1 cellular context compared by ENCODE assay signal in the genomic region with DNA sequence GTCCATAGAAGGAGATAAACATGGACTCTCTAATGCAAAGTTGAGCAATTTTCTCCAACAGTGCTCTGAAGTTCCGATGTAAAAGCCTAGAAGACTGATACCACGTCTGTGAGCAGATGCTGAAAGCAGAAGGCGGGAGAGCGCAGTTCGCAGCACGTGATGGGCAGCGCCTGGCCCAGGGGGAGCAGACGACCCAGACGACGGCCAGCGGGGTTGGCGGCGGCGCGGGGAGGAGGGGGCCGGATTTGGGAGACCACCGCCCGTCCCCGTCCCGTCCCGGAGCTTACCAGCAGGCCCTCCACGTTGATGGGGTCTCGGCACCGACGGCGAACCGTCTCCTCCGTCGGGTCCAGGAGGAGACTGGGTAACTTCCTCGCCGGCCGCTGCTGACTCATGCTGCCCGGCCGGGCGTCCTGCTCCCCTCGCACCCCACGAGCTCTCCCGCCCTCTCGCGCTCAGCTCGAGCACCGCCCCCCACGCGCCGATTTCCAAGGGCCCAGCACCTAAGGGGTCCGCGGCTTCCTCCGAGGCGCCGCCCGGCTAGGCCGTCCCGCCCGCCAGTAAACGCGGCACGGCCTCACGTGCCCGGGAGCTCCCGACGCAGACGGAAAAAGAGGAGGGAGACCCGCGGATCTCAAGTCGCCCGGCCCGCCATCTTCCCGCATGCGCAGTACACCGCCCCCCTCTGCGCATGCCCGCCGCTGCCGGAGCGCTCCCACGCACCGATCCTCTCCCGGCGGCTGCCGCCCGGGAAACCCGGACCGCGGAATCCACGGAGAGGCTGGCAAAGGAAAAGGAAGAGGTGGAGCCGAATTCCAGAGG.
A peak's percentile ranks its signal among the peaks of the same experiment; 100 is the strongest.
TF ChIP-seq lines count a peak whose summit lies in the region.

A gene with protein sequence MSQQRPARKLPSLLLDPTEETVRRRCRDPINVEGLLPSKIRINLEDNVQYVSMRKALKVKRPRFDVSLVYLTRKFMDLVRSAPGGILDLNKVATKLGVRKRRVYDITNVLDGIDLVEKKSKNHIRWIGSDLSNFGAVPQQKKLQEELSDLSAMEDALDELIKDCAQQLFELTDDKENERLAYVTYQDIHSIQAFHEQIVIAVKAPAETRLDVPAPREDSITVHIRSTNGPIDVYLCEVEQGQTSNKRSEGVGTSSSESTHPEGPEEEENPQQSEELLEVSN (minus strand): TSS at position 677 of the 822 bp plus-strand sequence. CDS start 282 bp downstream, at position 395.

TF ChIP-seq in K562, 482 proteins besides CTCF, POLR2A, EP300 and RAD21 (continued from another document and continues in another):
- TF ChIP-seq, protein P1, sequence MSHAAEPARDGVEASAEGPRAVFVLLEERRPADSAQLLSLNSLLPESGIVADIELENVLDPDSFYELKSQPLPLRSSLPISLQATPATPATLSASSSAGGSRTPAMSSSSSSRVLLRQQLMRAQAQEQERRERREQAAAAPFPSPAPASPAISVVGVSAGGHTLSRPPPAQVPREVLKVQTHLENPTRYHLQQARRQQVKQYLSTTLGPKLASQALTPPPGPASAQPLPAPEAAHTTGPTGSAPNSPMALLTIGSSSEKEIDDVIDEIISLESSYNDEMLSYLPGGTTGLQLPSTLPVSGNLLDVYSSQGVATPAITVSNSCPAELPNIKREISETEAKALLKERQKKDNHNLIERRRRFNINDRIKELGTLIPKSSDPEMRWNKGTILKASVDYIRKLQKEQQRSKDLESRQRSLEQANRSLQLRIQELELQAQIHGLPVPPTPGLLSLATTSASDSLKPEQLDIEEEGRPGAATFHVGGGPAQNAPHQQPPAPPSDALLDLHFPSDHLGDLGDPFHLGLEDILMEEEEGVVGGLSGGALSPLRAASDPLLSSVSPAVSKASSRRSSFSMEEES (CRISPR knock-in tag; IDR thresholded peaks at IDR 0.05) = peak; percentile 31; the same call in 1 of the 2 replicates
- TF ChIP-seq ZKSCAN8 (CRISPR knock-in tag; IDR thresholded peaks at IDR 0.05) (no peak; the same call in 1 of the 2 replicates), PRMT5 (CRISPR knock-in tag; IDR thresholded peaks at IDR 0.05) (no peak), FOSL1 (tag; conservative IDR thresholded peaks at IDR 0.05) (peak; percentile 92), RAD51 (IDR thresholded peaks at IDR 0.05; ENCODE audit: borderline replicate concordance, low read depth) (peak; percentile 71), SAFB2 (IDR thresholded peaks at IDR 0.05; ENCODE audit: borderline replicate concordance, low read depth, low read length, severe bottlenecking) (no peak), TBL1XR1 (IDR thresholded peaks at IDR 0.05; ENCODE audit: low read length in 2 of 2) (peak; percentile 77 to 83; a peak in 3 of 4 replicates), ZKSCAN1 (IDR thresholded peaks at IDR 0.05; ENCODE audit: low read depth, low read length) (no peak), ZC3H8 (IDR thresholded peaks at IDR 0.05) (no peak), ELF4 (CRISPR knock-in tag; IDR thresholded peaks at IDR 0.05) (no peak), HMGN3 (IDR thresholded peaks at IDR 0.05; ENCODE audit: borderline replicate concordance, extremely low read depth, insufficient read length, low read depth, low read length) (peak; percentile 60), CBX2 (IDR thresholded peaks at IDR 0.05; ENCODE audit: insufficient read depth, low read length, poor library complexity, severe bottlenecking) (no peak), FOXA1 (IDR thresholded peaks at IDR 0.05; ENCODE audit: borderline replicate concordance) (no peak), KLF6 (CRISPR knock-in tag; IDR thresholded peaks at IDR 0.05; ENCODE audit: borderline replicate concordance) (no peak), ZNF668 (CRISPR knock-in tag; IDR thresholded peaks at IDR 0.05) (no peak), ZNF274 (IDR thresholded peaks at IDR 0.05; ENCODE audit: borderline replicate concordance, low read depth, low read length) (no peak; the same call in 1 of the 2 replicates), ETV1 (tag; conservative IDR thresholded peaks at IDR 0.05; ENCODE audit: low read depth) (peak; percentile 48), YY1 (IDR thresholded peaks at IDR 0.05; ENCODE audit: borderline replicate concordance in 1 of 3, control insufficient read depth in 1 of 3, extremely low read depth in 1 of 3, insufficient read depth in 3 of 3, insufficient read length in 1 of 3, insufficient replicate concordance in 2 of 3, low read depth in 1 of 3, low read length in 2 of 3) (peak; percentile 52 to 90 (median 85)), GTF2F1 (IDR thresholded peaks at IDR 0.05; ENCODE audit: low read depth, low read length) (no peak), TARDBP (IDR thresholded peaks at IDR 0.05) (peak; percentile 12; the same call in 1 of the 2 replicates), ZFP30 (CRISPR knock-in tag; IDR thresholded peaks at IDR 0.05; ENCODE audit: borderline replicate concordance) (no peak), TCFL5 (CRISPR knock-in tag; conservative IDR thresholded peaks at IDR 0.05) (no peak), BRCA1 (IDR thresholded peaks at IDR 0.05) (no peak), BRCA1 (CRISPR knock-in tag; IDR thresholded peaks at IDR 0.05) (peak; percentile 89; the same call in 1 of the 2 replicates), SRSF1 (IDR thresholded peaks at IDR 0.05; ENCODE audit: low read depth, low read length) (no peak), NELFE (IDR thresholded peaks at IDR 0.05; ENCODE audit: insufficient read depth, insufficient read length) (no peak), ZKSCAN3 (CRISPR knock-in tag; IDR thresholded peaks at IDR 0.05) (no peak), IFI16 (CRISPR knock-in tag; IDR thresholded peaks at IDR 0.05) (no peak), NFE2L1 (tag; IDR thresholded peaks at IDR 0.05; ENCODE audit: borderline replicate concordance, low read depth) (no peak), HNRNPUL1 (IDR thresholded peaks at IDR 0.05; ENCODE audit: low read length) (no peak), CREB1 (IDR thresholded peaks at IDR 0.05) (peak; percentile 54; the same call in 1 of the 2 replicates), CREB1 (CRISPR knock-in tag; IDR thresholded peaks at IDR 0.05) (peak; percentile 80), MTA3 (IDR thresholded peaks at IDR 0.05; ENCODE audit: borderline replicate concordance) (0 out of 2 replicates have a peak, but pooled peaks have one; percentile 56), ZBTB17 (CRISPR knock-in tag; IDR thresholded peaks at IDR 0.05) (no peak; the same call in 1 of the 2 replicates), ZNF57 (CRISPR knock-in tag; IDR thresholded peaks at IDR 0.05) (no peak), SNIP1 (IDR thresholded peaks at IDR 0.05; ENCODE audit: low read depth) (no peak), PTBP1 (IDR thresholded peaks at IDR 0.05; ENCODE audit: low read depth, low read length) (no peak), MEF2D (tag; conservative IDR thresholded peaks at IDR 0.05; ENCODE audit: low read depth) (no peak), PHF20 (IDR thresholded peaks at IDR 0.05; ENCODE audit: partially characterized antibody) (peak; percentile 35), HIVEP1 (CRISPR knock-in tag; IDR thresholded peaks at IDR 0.05) (no peak), ZNF140 (CRISPR knock-in tag; IDR thresholded peaks at IDR 0.05) (no peak), ATF1 (CRISPR knock-in tag; IDR thresholded peaks at IDR 0.05) (no peak), ATF1 (tag; IDR thresholded peaks at IDR 0.05) (peak; percentile 73), HMG20A (CRISPR knock-in tag; conservative IDR thresholded peaks at IDR 0.05) (no peak), KAT7 (CRISPR knock-in tag; IDR thresholded peaks at IDR 0.05; ENCODE audit: borderline replicate concordance) (peak; percentile 74; the same call in 1 of the 2 replicates), RUNX1 (IDR thresholded peaks at IDR 0.05; ENCODE audit: low read depth) (no peak), TAL1 (IDR thresholded peaks at IDR 0.05) (no peak), MEF2A (IDR thresholded peaks at IDR 0.05; ENCODE audit: control insufficient read depth, low read depth, low read length) (peak; percentile 52; the same call in 1 of the 2 replicates)
- TF ChIP-seq, protein P2, sequence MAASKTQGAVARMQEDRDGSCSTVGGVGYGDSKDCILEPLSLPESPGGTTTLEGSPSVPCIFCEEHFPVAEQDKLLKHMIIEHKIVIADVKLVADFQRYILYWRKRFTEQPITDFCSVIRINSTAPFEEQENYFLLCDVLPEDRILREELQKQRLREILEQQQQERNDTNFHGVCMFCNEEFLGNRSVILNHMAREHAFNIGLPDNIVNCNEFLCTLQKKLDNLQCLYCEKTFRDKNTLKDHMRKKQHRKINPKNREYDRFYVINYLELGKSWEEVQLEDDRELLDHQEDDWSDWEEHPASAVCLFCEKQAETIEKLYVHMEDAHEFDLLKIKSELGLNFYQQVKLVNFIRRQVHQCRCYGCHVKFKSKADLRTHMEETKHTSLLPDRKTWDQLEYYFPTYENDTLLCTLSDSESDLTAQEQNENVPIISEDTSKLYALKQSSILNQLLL (CRISPR knock-in tag; IDR thresholded peaks at IDR 0.05; ENCODE audit: borderline replicate concordance) = no peak
- TF ChIP-seq, protein P3, sequence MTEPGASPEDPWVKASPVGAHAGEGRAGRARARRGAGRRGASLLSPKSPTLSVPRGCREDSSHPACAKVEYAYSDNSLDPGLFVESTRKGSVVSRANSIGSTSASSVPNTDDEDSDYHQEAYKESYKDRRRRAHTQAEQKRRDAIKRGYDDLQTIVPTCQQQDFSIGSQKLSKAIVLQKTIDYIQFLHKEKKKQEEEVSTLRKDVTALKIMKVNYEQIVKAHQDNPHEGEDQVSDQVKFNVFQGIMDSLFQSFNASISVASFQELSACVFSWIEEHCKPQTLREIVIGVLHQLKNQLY (CRISPR knock-in tag; conservative IDR thresholded peaks at IDR 0.05) = peak in 1 of 2 experiments; percentile 87; a peak in 2 of 4 replicates
- TF ChIP-seq, protein P4, sequence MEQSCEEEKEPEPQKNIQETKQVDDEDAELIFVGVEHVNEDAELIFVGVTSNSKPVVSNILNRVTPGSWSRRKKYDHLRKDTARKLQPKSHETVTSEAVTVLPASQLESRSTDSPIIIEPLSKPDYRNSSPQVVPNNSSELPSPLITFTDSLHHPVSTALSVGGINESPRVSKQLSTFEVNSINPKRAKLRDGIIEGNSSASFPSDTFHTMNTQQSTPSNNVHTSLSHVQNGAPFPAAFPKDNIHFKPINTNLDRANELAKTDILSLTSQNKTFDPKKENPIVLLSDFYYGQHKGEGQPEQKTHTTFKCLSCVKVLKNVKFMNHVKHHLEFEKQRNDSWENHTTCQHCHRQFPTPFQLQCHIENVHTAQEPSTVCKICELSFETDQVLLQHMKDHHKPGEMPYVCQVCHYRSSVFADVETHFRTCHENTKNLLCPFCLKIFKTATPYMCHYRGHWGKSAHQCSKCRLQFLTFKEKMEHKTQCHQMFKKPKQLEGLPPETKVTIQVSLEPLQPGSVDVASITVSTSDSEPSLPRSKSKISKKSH (CRISPR knock-in tag; IDR thresholded peaks at IDR 0.05) = no peak
- TF ChIP-seq, protein P5, sequence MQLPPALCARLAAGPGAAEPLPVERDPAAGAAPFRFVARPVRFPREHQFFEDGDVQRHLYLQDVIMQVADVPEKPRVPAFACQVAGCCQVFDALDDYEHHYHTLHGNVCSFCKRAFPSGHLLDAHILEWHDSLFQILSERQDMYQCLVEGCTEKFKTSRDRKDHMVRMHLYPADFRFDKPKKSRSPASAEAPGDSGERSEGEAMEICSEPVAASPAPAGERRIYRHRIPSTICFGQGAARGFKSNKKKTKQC (CRISPR knock-in tag; IDR thresholded peaks at IDR 0.05) = peak; percentile 99
- TF ChIP-seq, protein P6, sequence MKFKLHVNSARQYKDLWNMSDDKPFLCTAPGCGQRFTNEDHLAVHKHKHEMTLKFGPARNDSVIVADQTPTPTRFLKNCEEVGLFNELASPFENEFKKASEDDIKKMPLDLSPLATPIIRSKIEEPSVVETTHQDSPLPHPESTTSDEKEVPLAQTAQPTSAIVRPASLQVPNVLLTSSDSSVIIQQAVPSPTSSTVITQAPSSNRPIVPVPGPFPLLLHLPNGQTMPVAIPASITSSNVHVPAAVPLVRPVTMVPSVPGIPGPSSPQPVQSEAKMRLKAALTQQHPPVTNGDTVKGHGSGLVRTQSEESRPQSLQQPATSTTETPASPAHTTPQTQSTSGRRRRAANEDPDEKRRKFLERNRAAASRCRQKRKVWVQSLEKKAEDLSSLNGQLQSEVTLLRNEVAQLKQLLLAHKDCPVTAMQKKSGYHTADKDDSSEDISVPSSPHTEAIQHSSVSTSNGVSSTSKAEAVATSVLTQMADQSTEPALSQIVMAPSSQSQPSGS (CRISPR knock-in tag; IDR thresholded peaks at IDR 0.05) = peak; percentile 78; the same call in 1 of the 2 replicates
- TF ChIP-seq, protein P7, sequence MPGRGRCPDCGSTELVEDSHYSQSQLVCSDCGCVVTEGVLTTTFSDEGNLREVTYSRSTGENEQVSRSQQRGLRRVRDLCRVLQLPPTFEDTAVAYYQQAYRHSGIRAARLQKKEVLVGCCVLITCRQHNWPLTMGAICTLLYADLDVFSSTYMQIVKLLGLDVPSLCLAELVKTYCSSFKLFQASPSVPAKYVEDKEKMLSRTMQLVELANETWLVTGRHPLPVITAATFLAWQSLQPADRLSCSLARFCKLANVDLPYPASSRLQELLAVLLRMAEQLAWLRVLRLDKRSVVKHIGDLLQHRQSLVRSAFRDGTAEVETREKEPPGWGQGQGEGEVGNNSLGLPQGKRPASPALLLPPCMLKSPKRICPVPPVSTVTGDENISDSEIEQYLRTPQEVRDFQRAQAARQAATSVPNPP (IDR thresholded peaks at IDR 0.05; ENCODE audit: borderline replicate concordance, insufficient read depth, insufficient read length) = no peak
- TF ChIP-seq, protein P8, sequence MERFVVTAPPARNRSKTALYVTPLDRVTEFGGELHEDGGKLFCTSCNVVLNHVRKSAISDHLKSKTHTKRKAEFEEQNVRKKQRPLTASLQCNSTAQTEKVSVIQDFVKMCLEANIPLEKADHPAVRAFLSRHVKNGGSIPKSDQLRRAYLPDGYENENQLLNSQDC (CRISPR knock-in tag; IDR thresholded peaks at IDR 0.05) = peak; percentile 54; the same call in 1 of the 2 replicates
- TF ChIP-seq, protein P9, sequence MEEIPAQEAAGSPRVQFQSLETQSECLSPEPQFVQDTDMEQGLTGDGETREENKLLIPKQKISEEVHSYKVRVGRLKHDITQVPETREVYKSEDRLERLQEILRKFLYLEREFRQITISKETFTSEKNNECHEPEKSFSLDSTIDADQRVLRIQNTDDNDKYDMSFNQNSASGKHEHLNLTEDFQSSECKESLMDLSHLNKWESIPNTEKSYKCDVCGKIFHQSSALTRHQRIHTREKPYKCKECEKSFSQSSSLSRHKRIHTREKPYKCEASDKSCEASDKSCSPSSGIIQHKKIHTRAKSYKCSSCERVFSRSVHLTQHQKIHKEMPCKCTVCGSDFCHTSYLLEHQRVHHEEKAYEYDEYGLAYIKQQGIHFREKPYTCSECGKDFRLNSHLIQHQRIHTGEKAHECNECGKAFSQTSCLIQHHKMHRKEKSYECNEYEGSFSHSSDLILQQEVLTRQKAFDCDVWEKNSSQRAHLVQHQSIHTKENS (CRISPR knock-in tag; IDR thresholded peaks at IDR 0.05) = no peak
- TF ChIP-seq, protein P10, sequence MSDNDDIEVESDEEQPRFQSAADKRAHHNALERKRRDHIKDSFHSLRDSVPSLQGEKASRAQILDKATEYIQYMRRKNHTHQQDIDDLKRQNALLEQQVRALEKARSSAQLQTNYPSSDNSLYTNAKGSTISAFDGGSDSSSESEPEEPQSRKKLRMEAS (CRISPR knock-in tag; IDR thresholded peaks at IDR 0.05) = peak; percentile 99
- TF ChIP-seq, protein P11, sequence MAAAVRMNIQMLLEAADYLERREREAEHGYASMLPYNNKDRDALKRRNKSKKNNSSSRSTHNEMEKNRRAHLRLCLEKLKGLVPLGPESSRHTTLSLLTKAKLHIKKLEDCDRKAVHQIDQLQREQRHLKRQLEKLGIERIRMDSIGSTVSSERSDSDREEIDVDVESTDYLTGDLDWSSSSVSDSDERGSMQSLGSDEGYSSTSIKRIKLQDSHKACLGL (CRISPR knock-in tag; IDR thresholded peaks at IDR 0.05; ENCODE audit: borderline replicate concordance, poor library complexity, severe bottlenecking) = peak; percentile 26
